ENCODE assay signal across 8 cellular contexts in the genomic region with DNA sequence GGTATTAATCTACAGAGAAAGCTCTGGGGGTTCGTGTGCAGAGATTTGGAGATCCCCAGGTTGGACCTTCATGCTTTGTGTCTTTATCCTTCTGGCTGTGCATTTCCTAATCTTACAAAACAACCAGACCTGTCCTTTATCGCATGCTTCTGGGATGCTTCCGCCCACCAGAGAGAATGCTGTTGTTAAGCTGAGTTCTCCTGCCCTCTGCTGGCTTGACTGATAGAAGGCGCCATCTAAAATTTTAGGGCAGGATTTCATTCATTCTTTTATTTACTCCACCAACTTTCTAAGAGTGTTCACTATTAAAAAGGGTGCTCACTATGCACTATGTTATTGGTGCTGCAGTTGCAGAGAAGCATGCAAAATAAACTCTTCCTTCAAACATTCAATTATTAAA. TPM values are rescaled to one million over a fixed set of nuclear protein-coding genes. Genes with fewer than 3 reads are reported as not detected.
A peak's percentile ranks its signal among the peaks of the same experiment; 100 is the strongest.
DNase-seq lines count a peak whose midpoint lies in the region; ATAC-seq, FAIRE-seq and TF ChIP-seq lines count a peak whose summit lies in the region.

No MANE protein-coding gene starts in this region.

- DNase-seq in AG08395 (ENCODE audit: low spot score) (peak; percentile 77), GM12892 (ENCODE audit: insufficient read length) (no peak), NCI-H2171 (lab: John Stamatoyannopoulos, UW) (peak; percentile 25)
- DNase-seq in activated CD4-positive, alpha-beta T cell treated with anti-CD3 and anti-CD28 coated beads, Interleukin-2, amount 50 U/mL, for 48 hours = peak; percentile 42 to 51
- DNase-seq in effector CD8-positive, alpha-beta T cell (lab: John Stamatoyannopoulos, UW) = no peak

- no peak overlapping the region for H2AFZ ChIP-seq in parathyroid adenoma

- peaks cover 3 to 10% (median 3%) of the 10 kb centered on the region in 3 donors for H3K4me1 ChIP-seq in gastroesophageal sphincter
- H3K4me1 ChIP-seq in parathyroid adenoma = no peaks in the 10 kb centered on the region

- H3K27ac ChIP-seq in gastroesophageal sphincter = no peak overlapping the region
- H3K27ac ChIP-seq in parathyroid adenoma = no peak overlapping the region

- 17 to 37% methylated on average over 3 to 4 of the region's 4 CpGs for WGBS in gastroesophageal sphincter (ENCODE audit: low coverage in 1 of 2), 2 donors

- peak in 3 of 4 experiments; percentile 41 to 57 (median 43) for TF ChIP-seq CTCF in gastroesophageal sphincter (IDR thresholded peaks at IDR 0.05)
- TF ChIP-seq CTCF in parathyroid adenoma (IDR thresholded peaks at IDR 0.05) = peak; percentile 47

- H3K4me3 ChIP-seq in gastroesophageal sphincter = no peak overlapping the region
- H3K4me3 ChIP-seq in parathyroid adenoma (ENCODE audit: low read depth, low read length) = no peak overlapping the region

- no peak for TF ChIP-seq EP300 in gastroesophageal sphincter (IDR thresholded peaks at IDR 0.05)

- no peak overlapping the region for H3K9ac ChIP-seq in parathyroid adenoma

- no peaks in the 10 kb centered on the region for H3K79me2 ChIP-seq in parathyroid adenoma

- ATAC-seq in gastroesophageal sphincter = no peak
- ATAC-seq in HG02970 (IDR thresholded peaks at IDR 0.05; ENCODE audit: low FRiP score, unreplicated experiment) = no peak

- H3K36me3 ChIP-seq in gastroesophageal sphincter (no peaks in the 10 kb centered on the region), parathyroid adenoma (ENCODE audit: control insufficient read depth, insufficient read depth, low read length) (no peaks in the 10 kb centered on the region)

- H3K9me3 ChIP-seq in gastroesophageal sphincter (no peaks in the 10 kb centered on the region), parathyroid adenoma (ENCODE audit: control insufficient read depth, low read length) (no peaks in the 10 kb centered on the region)

- TF ChIP-seq POLR2A in GM12892 (IDR thresholded peaks at IDR 0.05; ENCODE audit: low read depth, low read length) (no peak), gastroesophageal sphincter (IDR thresholded peaks at IDR 0.05) (no peak)

- H3K27me3 ChIP-seq in gastroesophageal sphincter (peaks cover 8% of the 10 kb centered on the region), parathyroid adenoma (ENCODE audit: control insufficient read depth, insufficient read depth, low read length) (no peaks in the 10 kb centered on the region)

- H3K4me2 ChIP-seq in parathyroid adenoma (ENCODE audit: low read length) = no peak overlapping the region

- peak; percentile 33 for FAIRE-seq in GM12892 (lab: Jason Lieb, UNC)

RNA-seq across cellular contexts. Expression of a gene that starts 8.7 kb away (rescaled TPM):
- not detected for polyA plus RNA-seq in GM12892 (2012; ENCODE audit: missing spikeins)
- total RNA-seq in gastroesophageal sphincter = 1 to 10 TPM in 2 of 4 donors, under 1 TPM in 1, not detected in 1; 0.81 to 2.2 (median 1.2) TPM

RNA-seq across cellular contexts. Expression of a gene that starts 23.5 kb away (rescaled TPM):
- polyA plus RNA-seq in GM12892 (2012; ENCODE audit: missing spikeins) = not detected
- not detected for total RNA-seq in gastroesophageal sphincter

Comparison
In these comparisons a context has a peak if more than half of its experiments do, and no peak if none do; other contexts are left out.
1. DNase-seq: peak in AG08395 (single experiment), NCI-H2171 (single experiment) and activated CD4-positive, alpha-beta T cell treated with anti-CD3 and anti-CD28 coated beads, Interleukin-2, amount 50 U/mL, for 48 hours (2 of 2); none in GM12892 (single experiment) and effector CD8-positive, alpha-beta T cell (single experiment).